ENCODE assay signal across 10 cellular contexts in genomic region chr9:129335456-129336129, GRCh38.
DNase-seq lines count a peak whose midpoint lies in the region; ATAC-seq lines count a peak whose summit lies in the region.
"Had no signal": no experiment of that assay in that cellular context is flagged by ENCODE, and none has a peak within 500 bp of the region (broad histone marks: within the 10 kb centered on the region; RNA-seq: fewer than 3 reads in every experiment).

No MANE protein-coding gene starts in this region.

- H3K4me3 Mint-ChIP-seq in natural killer cell treated with Interleukin-12 subunit alpha and Interleukin-12 subunit beta and Interleukin-15 and Interleukin-18, amount 100 ng/mL, for 72 hours: no peak overlapping the region

- peaks cover 5% of the 10 kb centered on the region for H3K36me3 Mint-ChIP-seq in natural killer cell treated with Interleukin-12 subunit alpha and Interleukin-12 subunit beta and Interleukin-15 and Interleukin-18, amount 100 ng/mL, for 72 hours

- no peak for ATAC-seq in HG03108 (IDR thresholded peaks at IDR 0.05; ENCODE audit: unreplicated experiment)
- ATAC-seq in natural killer cell treated with Interleukin-12 subunit alpha and Interleukin-12 subunit beta and Interleukin-15 and Interleukin-18, amount 100 ng/mL, for 72 hours: no peak

- H3K27me3 Mint-ChIP-seq in natural killer cell treated with Interleukin-12 subunit alpha and Interleukin-12 subunit beta and Interleukin-15 and Interleukin-18, amount 100 ng/mL, for 72 hours: peaks cover 0 to 7% of the 10 kb centered on the region in 2 donors

- H3K9me3 Mint-ChIP-seq in natural killer cell treated with Interleukin-12 subunit alpha and Interleukin-12 subunit beta and Interleukin-15 and Interleukin-18, amount 100 ng/mL, for 72 hours: peaks cover 9% of the 10 kb centered on the region

- peaks cover 0 to 5% of the 10 kb centered on the region in 2 donors for H3K4me1 Mint-ChIP-seq in natural killer cell treated with Interleukin-12 subunit alpha and Interleukin-12 subunit beta and Interleukin-15 and Interleukin-18, amount 100 ng/mL, for 72 hours (ENCODE audit: low read depth in 2 of 2)

- peak overlapping the region; percentile 71 for H3K27ac ChIP-seq in caudate nucleus (ENCODE audit: low read depth, low read length)
- H3K27ac ChIP-seq in temporal lobe (ENCODE audit: low read depth, low read length): peak overlapping the region; percentile 87

- H3K27ac Mint-ChIP-seq in natural killer cell treated with Interleukin-12 subunit alpha and Interleukin-12 subunit beta and Interleukin-15 and Interleukin-18, amount 100 ng/mL, for 72 hours: no peak overlapping the region
- H3K27ac Mint-ChIP-seq: memory B cell had no signal

- peak; percentile 59 for DNase-seq in HT-29 (ENCODE audit: low spot score)
- no peak for DNase-seq in caudate nucleus (lab: John Stamatoyannopoulos, UW)
- peak; percentile 66 for DNase-seq in medulla oblongata (ENCODE audit: extremely low spot score)
- no peak for DNase-seq in SKM-1 (lab: John Stamatoyannopoulos, UW; ENCODE audit: unreplicated experiment)
- DNase-seq in DMS 273 (lab: John Stamatoyannopoulos, UW; ENCODE audit: unreplicated experiment): no peak
- no peak for DNase-seq in natural killer cell treated with Interleukin-12 subunit alpha and Interleukin-12 subunit beta and Interleukin-15 and Interleukin-18, amount 100 ng/mL, for 72 hours (ENCODE audit: low spot score)
- DNase-seq: NCI-H1092 had no signal

Comparison
In these comparisons a context has a peak if more than half of its experiments do, and no peak if none do; other contexts are left out.
1. DNase-seq: peak in HT-29 (single experiment) and medulla oblongata (single experiment); none in caudate nucleus (0 of 61), SKM-1 (single experiment), DMS 273 (single experiment) and natural killer cell treated with Interleukin-12 subunit alpha and Interleukin-12 subunit beta and Interleukin-15 and Interleukin-18, amount 100 ng/mL, for 72 hours (single experiment).